In the genomic region with DNA sequence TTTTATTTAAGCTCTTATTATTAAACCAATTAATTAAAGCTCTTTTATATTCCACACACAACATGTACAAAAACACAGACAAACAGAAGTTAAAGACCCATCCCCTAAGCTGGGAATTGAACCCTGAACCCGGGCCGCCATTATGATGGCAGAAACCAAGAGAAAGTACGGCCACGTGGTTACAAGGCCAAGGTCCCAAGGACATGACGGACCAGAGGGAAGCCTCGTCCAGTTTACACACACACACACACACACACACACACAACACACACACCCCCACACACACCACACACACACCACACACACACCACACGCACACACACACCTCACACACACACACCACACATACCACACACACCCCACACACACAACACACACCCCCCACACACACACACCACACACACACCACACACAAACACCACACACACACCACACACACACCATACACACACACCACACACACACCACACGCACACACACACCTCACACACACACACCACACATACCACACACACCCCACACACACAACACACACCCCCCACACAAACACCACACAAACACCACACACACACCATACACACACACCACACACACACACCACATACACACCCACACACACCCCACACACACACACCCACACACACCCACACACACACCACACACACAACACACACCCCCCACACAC, we compare ENCODE assay signal across 3 cellular contexts. TPM values are rescaled to one million over a fixed set of nuclear protein-coding genes. Genes with fewer than 3 reads are reported as not detected.
"Had no signal": no experiment of that assay in that cellular context is flagged by ENCODE, and none has a peak within 500 bp of the region (broad histone marks: within the 10 kb centered on the region; RNA-seq: fewer than 3 reads in every experiment).

No MANE protein-coding gene starts in this region.

RNA-seq across cellular contexts. Expression of gene B4GALNT4, which starts 19.9 kb away (rescaled TPM):
- total RNA-seq: ascending aorta had no signal

RNA-seq across cellular contexts. Expression of gene PKP3, which starts 44.6 kb away (rescaled TPM):
- total RNA-seq: activated naive CD4-positive, alpha-beta T cell treated with anti-CD3 and anti-CD28 coated beads for 36 hours; ascending aorta; T-helper 1 cell treated with Interleukin-12 subunit alpha and Interleukin-12 subunit beta and Interleukin-4 antibody, amounts not matched to agents 30 ng/mL and 1 ng/mL, for 36 hours had no signal
